In the genomic region with DNA sequence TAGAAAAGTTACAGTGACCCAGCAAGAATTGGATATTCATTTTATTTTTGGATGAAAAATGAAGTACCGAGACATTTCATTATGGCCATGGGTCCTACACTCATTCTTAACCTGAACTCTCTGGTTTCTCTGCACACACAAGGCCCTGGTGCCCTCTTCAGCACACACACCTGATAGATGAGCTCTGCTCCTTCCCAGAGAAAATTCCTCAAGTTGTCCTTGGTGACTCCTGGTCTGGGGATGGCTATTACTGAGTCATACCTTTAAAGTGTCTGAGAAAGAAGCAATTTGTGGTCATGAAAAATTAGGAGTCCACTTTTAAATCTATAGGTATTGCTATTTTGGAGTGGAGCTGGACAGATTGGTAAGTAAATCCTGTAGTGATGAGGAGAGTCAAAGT, we compare ENCODE assay signal across 18 cellular contexts.
"Had no signal": no experiment of that assay in that cellular context is flagged by ENCODE, and none has a peak within 500 bp of the region (broad histone marks: within the 10 kb centered on the region; RNA-seq: fewer than 3 reads in every experiment).

No MANE protein-coding gene starts in this region.

- H3K36me3 ChIP-seq: neutrophil, pancreas, right atrium auricular region, sigmoid colon, spleen, thoracic aorta, tibial nerve, upper lobe of left lung, uterus had no signal

- ATAC-seq: left lobe of liver; natural killer cell; pancreas; stimulated activated naive B cell treated with anti-CD40 and anti-IgM and Interleukin-4, amounts not matched to agents 10 μg/mL and 1 μg/mL and 100 μg/mL, for 72 hours had no signal

- DNase-seq: dorsolateral prefrontal cortex; effector CD4-positive, alpha-beta T cell; hypothalamus; immature natural killer cell; natural killer cell; pancreas; sigmoid colon; spleen; stimulated activated CD4-positive, alpha-beta T cell treated with anti-CD3 and anti-CD28 coated beads, Interleukin-2, amount 100 ng/mL, for 48 hours; stimulated activated naive B cell treated with anti-CD40 and anti-IgM and Interleukin-4, amounts not matched to agents 10 μg/mL and 1 μg/mL and 100 μg/mL, for 72 hours; upper lobe of left lung; uterus had no signal

- H3K9me3 ChIP-seq: neutrophil, pancreas, right atrium auricular region, sigmoid colon, thoracic aorta, upper lobe of left lung, uterus had no signal

- H3K27me3 ChIP-seq: dorsolateral prefrontal cortex, neutrophil, right atrium auricular region, sigmoid colon, spleen, tibial nerve, upper lobe of left lung, uterus had no signal

- H3K4me3 ChIP-seq: dorsolateral prefrontal cortex, lung, pancreas, right atrium auricular region, sigmoid colon, spleen, thoracic aorta, tibial nerve, upper lobe of left lung, uterus had no signal

- H3K4me1 ChIP-seq: pancreas, sigmoid colon, spleen, tibial nerve, upper lobe of left lung, uterus had no signal

- H3K27ac ChIP-seq: dorsolateral prefrontal cortex, neutrophil, pancreas, right atrium auricular region, sigmoid colon, spleen, thoracic aorta, tibial nerve, upper lobe of left lung, uterus had no signal
